In genomic region chr5:126808619-126809018, GRCh38 we compare ENCODE assay signal across 8 cellular contexts. TPM values are rescaled to one million over a fixed set of nuclear protein-coding genes. Genes with fewer than 3 reads are reported as not detected.
DNase-seq lines count a peak whose midpoint lies in the region; ATAC-seq and TF ChIP-seq lines count a peak whose summit lies in the region.

No MANE protein-coding gene starts in this region.

- peak; percentile 32 for ATAC-seq in GM21529 (IDR thresholded peaks at IDR 0.05; ENCODE audit: unreplicated experiment)

- peak; percentile 0 for DNase-seq in DMS153 treated with DMSO at 0.1 percent for 48 hours (lab: John Stamatoyannopoulos, UW; ENCODE audit: unreplicated experiment)
- no peak for DNase-seq in DMS153 (lab: John Stamatoyannopoulos, UW)
- DNase-seq in OCI-M1 (lab: John Stamatoyannopoulos, UW), result peak; percentile 28
- no peak for DNase-seq in epithelial cell of proximal tubule (ENCODE audit: low read depth)
- DNase-seq in pons (ENCODE audit: low spot score), result peak; percentile 22
- DNase-seq in activated CD8-positive, alpha-beta memory T cell treated with anti-CD3 and anti-CD28 coated beads, Interleukin-2, amount 50 U/mL, for 4 hours, result no peak
- no peak for DNase-seq in effector CD8-positive, alpha-beta T cell (lab: John Stamatoyannopoulos, UW)

- peak; percentile 56 for TF ChIP-seq CTCF in epithelial cell of proximal tubule (conservative IDR thresholded peaks at IDR 0.05; ENCODE audit: low read depth, low read length)

- H3K4me3 ChIP-seq in epithelial cell of proximal tubule (ENCODE audit: low read depth, low read length), result no peak overlapping the region

RNA-seq across cellular contexts. Expression of gene LMNB1, which starts 31.7 kb away (rescaled TPM):
- 112 and 163 TPM in 2 replicates for total RNA-seq in epithelial cell of proximal tubule

Comparison
In these comparisons a context has a peak if more than half of its experiments do, and no peak if none do; other contexts are left out.
1. DNase-seq: peak in DMS153 treated with DMSO at 0.1 percent for 48 hours (single experiment), OCI-M1 (single experiment) and pons (single experiment); none in DMS153 (single experiment), epithelial cell of proximal tubule (single experiment), activated CD8-positive, alpha-beta memory T cell treated with anti-CD3 and anti-CD28 coated beads, Interleukin-2, amount 50 U/mL, for 4 hours (single experiment) and effector CD8-positive, alpha-beta T cell (single experiment).